Comparison of ENCODE assay signal across 2 cellular contexts in the genomic region with DNA sequence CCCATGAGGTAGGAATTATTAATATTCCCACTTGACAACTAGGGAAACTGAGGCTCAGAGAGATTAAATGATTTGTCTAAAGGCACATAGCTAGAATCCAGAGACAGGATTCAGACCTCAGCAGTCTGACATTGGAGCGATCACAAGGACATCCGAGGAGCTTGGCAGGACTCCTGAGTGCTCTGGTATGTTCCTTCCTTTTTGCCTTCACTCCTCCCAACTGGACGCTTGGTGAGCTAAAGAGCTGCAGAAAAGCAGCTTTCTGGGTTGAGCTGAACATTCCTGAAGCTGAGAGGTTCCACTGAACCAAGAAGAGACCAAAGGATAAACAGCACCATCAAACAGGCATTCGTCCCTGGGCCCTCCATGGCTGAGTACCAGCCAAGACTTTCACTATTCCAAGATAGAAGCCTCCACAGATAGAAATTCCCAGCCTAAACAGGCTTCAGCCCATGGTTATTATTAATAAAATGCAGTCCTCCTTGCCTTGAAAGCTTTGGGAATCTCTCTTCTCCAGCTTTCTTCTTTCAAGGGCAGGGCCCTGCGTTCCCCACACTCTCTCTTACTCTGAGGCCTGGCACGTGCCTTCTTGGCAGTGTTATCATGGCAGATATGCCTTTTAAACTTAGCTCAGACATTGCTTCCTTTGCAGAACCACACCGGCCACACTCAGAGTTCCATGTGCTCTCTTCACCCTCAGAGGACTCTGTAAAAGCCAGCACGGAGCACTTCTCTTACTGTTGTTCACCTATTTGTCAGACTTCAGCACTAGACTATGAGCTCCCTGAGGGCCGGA.
TF ChIP-seq lines count a peak whose summit lies in the region.

No MANE protein-coding gene starts in this region.

TF ChIP-seq in SK-N-SH treated with all-trans-retinoic acid at 6 μM for 48 hours, 23 proteins besides CTCF, POLR2A, EP300 and RAD21 (continued from another document):
- TF ChIP-seq, protein P1, sequence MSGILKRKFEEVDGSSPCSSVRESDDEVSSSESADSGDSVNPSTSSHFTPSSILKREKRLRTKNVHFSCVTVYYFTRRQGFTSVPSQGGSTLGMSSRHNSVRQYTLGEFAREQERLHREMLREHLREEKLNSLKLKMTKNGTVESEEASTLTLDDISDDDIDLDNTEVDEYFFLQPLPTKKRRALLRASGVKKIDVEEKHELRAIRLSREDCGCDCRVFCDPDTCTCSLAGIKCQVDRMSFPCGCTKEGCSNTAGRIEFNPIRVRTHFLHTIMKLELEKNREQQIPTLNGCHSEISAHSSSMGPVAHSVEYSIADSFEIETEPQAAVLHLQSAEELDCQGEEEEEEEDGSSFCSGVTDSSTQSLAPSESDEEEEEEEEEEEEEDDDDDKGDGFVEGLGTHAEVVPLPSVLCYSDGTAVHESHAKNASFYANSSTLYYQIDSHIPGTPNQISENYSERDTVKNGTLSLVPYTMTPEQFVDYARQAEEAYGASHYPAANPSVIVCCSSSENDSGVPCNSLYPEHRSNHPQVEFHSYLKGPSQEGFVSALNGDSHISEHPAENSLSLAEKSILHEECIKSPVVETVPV (CRISPR knock-in tag; IDR thresholded peaks at IDR 0.05) = no peak
- TF ChIP-seq, protein P2, sequence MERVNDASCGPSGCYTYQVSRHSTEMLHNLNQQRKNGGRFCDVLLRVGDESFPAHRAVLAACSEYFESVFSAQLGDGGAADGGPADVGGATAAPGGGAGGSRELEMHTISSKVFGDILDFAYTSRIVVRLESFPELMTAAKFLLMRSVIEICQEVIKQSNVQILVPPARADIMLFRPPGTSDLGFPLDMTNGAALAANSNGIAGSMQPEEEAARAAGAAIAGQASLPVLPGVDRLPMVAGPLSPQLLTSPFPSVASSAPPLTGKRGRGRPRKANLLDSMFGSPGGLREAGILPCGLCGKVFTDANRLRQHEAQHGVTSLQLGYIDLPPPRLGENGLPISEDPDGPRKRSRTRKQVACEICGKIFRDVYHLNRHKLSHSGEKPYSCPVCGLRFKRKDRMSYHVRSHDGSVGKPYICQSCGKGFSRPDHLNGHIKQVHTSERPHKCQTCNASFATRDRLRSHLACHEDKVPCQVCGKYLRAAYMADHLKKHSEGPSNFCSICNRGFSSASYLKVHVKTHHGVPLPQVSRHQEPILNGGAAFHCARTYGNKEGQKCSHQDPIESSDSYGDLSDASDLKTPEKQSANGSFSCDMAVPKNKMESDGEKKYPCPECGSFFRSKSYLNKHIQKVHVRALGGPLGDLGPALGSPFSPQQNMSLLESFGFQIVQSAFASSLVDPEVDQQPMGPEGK (CRISPR knock-in tag; IDR thresholded peaks at IDR 0.05; ENCODE audit: borderline replicate concordance) = no peak
- TF ChIP-seq SNAI2 (CRISPR knock-in tag; IDR thresholded peaks at IDR 0.05) (no peak), CSDC2 (CRISPR knock-in tag; IDR thresholded peaks at IDR 0.05) (no peak), ESRRG (CRISPR knock-in tag; IDR thresholded peaks at IDR 0.05) (no peak), TOX (CRISPR knock-in tag; IDR thresholded peaks at IDR 0.05; ENCODE audit: borderline replicate concordance) (no peak), OSR1 (CRISPR knock-in tag; IDR thresholded peaks at IDR 0.05) (no peak), TCF4 (CRISPR knock-in tag; IDR thresholded peaks at IDR 0.05; ENCODE audit: borderline replicate concordance) (no peak), BACH2 (CRISPR knock-in tag; IDR thresholded peaks at IDR 0.05; ENCODE audit: borderline replicate concordance) (no peak), ISL1 (CRISPR knock-in tag; IDR thresholded peaks at IDR 0.05) (no peak), ZC3H10 (CRISPR knock-in tag; IDR thresholded peaks at IDR 0.05) (no peak), PPARA (CRISPR knock-in tag; IDR thresholded peaks at IDR 0.05; ENCODE audit: borderline replicate concordance) (no peak)
- TF ChIP-seq, protein P3, sequence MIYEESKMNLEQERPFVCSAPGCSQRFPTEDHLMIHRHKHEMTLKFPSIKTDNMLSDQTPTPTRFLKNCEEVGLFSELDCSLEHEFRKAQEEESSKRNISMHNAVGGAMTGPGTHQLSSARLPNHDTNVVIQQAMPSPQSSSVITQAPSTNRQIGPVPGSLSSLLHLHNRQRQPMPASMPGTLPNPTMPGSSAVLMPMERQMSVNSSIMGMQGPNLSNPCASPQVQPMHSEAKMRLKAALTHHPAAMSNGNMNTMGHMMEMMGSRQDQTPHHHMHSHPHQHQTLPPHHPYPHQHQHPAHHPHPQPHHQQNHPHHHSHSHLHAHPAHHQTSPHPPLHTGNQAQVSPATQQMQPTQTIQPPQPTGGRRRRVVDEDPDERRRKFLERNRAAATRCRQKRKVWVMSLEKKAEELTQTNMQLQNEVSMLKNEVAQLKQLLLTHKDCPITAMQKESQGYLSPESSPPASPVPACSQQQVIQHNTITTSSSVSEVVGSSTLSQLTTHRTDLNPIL (CRISPR knock-in tag; IDR thresholded peaks at IDR 0.05; ENCODE audit: low read depth) = no peak
- TF ChIP-seq, protein P4, sequence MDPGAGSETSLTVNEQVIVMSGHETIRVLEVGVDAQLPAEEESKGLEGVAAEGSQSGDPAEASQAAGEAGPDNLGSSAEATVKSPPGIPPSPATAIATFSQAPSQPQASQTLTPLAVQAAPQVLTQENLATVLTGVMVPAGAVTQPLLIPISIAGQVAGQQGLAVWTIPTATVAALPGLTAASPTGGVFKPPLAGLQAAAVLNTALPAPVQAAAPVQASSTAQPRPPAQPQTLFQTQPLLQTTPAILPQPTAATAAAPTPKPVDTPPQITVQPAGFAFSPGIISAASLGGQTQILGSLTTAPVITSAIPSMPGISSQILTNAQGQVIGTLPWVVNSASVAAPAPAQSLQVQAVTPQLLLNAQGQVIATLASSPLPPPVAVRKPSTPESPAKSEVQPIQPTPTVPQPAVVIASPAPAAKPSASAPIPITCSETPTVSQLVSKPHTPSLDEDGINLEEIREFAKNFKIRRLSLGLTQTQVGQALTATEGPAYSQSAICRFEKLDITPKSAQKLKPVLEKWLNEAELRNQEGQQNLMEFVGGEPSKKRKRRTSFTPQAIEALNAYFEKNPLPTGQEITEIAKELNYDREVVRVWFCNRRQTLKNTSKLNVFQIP (CRISPR knock-in tag; IDR thresholded peaks at IDR 0.05; ENCODE audit: borderline replicate concordance, low read depth) = no peak
- TF ChIP-seq, protein P5, sequence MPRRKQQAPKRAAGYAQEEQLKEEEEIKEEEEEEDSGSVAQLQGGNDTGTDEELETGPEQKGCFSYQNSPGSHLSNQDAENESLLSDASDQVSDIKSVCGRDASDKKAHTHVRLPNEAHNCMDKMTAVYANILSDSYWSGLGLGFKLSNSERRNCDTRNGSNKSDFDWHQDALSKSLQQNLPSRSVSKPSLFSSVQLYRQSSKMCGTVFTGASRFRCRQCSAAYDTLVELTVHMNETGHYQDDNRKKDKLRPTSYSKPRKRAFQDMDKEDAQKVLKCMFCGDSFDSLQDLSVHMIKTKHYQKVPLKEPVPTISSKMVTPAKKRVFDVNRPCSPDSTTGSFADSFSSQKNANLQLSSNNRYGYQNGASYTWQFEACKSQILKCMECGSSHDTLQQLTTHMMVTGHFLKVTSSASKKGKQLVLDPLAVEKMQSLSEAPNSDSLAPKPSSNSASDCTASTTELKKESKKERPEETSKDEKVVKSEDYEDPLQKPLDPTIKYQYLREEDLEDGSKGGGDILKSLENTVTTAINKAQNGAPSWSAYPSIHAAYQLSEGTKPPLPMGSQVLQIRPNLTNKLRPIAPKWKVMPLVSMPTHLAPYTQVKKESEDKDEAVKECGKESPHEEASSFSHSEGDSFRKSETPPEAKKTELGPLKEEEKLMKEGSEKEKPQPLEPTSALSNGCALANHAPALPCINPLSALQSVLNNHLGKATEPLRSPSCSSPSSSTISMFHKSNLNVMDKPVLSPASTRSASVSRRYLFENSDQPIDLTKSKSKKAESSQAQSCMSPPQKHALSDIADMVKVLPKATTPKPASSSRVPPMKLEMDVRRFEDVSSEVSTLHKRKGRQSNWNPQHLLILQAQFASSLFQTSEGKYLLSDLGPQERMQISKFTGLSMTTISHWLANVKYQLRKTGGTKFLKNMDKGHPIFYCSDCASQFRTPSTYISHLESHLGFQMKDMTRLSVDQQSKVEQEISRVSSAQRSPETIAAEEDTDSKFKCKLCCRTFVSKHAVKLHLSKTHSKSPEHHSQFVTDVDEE (CRISPR knock-in tag; IDR thresholded peaks at IDR 0.05) = no peak
TF ChIP-seq in SK-N-SH treated with all-trans-retinoic acid at 6 μM for 48 hours: peak in this region for 0.

TF ChIP-seq in SK-N-SH, 30 proteins besides CTCF, POLR2A, EP300 and RAD21 (continued from another document):
- TF ChIP-seq RXRA (IDR thresholded peaks at IDR 0.05; ENCODE audit: borderline replicate concordance, low read depth) (no peak), FOXM1 (IDR thresholded peaks at IDR 0.05; ENCODE audit: low read depth) (no peak), FOXJ3 (CRISPR knock-in tag; IDR thresholded peaks at IDR 0.05) (no peak), RFX5 (IDR thresholded peaks at IDR 0.05; ENCODE audit: low read length) (no peak), SIN3A (IDR thresholded peaks at IDR 0.05; ENCODE audit: borderline replicate concordance, low read depth, low read length) (no peak), FOSL2 (IDR thresholded peaks at IDR 0.05; ENCODE audit: borderline replicate concordance, low read depth) (no peak)
- TF ChIP-seq, protein P6, sequence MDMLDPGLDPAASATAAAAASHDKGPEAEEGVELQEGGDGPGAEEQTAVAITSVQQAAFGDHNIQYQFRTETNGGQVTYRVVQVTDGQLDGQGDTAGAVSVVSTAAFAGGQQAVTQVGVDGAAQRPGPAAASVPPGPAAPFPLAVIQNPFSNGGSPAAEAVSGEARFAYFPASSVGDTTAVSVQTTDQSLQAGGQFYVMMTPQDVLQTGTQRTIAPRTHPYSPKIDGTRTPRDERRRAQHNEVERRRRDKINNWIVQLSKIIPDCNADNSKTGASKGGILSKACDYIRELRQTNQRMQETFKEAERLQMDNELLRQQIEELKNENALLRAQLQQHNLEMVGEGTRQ (IDR thresholded peaks at IDR 0.05; ENCODE audit: borderline replicate concordance, low read depth, low read length) = no peak
- TF ChIP-seq, protein P7, sequence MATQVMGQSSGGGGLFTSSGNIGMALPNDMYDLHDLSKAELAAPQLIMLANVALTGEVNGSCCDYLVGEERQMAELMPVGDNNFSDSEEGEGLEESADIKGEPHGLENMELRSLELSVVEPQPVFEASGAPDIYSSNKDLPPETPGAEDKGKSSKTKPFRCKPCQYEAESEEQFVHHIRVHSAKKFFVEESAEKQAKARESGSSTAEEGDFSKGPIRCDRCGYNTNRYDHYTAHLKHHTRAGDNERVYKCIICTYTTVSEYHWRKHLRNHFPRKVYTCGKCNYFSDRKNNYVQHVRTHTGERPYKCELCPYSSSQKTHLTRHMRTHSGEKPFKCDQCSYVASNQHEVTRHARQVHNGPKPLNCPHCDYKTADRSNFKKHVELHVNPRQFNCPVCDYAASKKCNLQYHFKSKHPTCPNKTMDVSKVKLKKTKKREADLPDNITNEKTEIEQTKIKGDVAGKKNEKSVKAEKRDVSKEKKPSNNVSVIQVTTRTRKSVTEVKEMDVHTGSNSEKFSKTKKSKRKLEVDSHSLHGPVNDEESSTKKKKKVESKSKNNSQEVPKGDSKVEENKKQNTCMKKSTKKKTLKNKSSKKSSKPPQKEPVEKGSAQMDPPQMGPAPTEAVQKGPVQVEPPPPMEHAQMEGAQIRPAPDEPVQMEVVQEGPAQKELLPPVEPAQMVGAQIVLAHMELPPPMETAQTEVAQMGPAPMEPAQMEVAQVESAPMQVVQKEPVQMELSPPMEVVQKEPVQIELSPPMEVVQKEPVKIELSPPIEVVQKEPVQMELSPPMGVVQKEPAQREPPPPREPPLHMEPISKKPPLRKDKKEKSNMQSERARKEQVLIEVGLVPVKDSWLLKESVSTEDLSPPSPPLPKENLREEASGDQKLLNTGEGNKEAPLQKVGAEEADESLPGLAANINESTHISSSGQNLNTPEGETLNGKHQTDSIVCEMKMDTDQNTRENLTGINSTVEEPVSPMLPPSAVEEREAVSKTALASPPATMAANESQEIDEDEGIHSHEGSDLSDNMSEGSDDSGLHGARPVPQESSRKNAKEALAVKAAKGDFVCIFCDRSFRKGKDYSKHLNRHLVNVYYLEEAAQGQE (IDR thresholded peaks at IDR 0.05; ENCODE audit: low read depth, low read length) = no peak
- TF ChIP-seq, protein P8, sequence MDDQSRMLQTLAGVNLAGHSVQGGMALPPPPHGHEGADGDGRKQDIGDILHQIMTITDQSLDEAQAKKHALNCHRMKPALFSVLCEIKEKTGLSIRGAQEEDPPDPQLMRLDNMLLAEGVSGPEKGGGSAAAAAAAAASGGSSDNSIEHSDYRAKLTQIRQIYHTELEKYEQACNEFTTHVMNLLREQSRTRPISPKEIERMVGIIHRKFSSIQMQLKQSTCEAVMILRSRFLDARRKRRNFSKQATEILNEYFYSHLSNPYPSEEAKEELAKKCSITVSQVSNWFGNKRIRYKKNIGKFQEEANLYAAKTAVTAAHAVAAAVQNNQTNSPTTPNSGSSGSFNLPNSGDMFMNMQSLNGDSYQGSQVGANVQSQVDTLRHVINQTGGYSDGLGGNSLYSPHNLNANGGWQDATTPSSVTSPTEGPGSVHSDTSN (IDR thresholded peaks at IDR 0.05) = no peak
- TF ChIP-seq, protein P9, sequence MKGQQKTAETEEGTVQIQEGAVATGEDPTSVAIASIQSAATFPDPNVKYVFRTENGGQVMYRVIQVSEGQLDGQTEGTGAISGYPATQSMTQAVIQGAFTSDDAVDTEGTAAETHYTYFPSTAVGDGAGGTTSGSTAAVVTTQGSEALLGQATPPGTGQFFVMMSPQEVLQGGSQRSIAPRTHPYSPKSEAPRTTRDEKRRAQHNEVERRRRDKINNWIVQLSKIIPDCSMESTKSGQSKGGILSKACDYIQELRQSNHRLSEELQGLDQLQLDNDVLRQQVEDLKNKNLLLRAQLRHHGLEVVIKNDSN (IDR thresholded peaks at IDR 0.05; ENCODE audit: borderline replicate concordance, low read depth) = no peak
